ENCODE assay signal across 10 cellular contexts in the genomic region with DNA sequence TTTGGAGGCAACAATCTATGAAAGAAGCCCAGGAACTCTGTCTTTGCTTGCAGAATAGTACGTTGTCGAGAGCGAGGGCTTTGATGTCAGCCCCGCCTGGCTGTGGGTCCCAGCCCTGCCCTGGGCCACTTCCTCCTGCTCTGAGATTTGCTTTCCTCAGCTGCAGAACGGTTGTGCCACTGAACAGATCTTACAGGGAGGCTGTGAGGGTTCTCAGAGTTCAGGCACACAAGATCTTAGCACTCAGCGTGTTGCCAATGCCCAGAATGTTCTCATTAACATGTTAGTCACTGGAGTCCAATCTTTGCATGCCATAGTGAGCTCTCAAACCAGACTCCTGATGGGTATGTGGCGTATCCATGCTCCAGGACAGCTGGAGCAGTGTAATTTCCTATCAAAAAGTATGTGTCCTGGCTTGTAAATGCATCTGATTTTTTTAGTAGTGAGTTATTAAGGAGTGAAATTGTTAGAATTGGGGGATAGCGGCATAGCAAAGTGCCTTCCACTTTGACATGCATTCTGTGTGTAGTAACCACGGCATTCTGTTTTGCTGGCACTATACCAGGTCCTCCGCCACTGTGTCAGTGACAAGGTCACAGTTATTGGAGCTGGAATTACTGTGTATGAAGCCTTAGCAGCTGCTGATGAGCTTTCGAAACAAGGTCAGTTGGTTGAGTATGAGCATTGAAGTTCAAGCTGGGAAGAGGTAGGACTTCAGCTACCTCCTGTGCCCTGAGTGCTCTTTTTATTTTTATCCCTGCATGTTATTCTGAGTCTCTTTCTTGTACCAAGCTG. TPM values are rescaled to one million over a fixed set of nuclear protein-coding genes. Genes with fewer than 3 reads are reported as not detected.
A peak's percentile ranks its signal among the peaks of the same experiment; 100 is the strongest.
DNase-seq lines count a peak whose midpoint lies in the region; ATAC-seq and TF ChIP-seq lines count a peak whose summit lies in the region.
"Had no signal": no experiment of that assay in that cellular context is flagged by ENCODE, and none has a peak within 500 bp of the region (broad histone marks: within the 10 kb centered on the region; RNA-seq: fewer than 3 reads in every experiment).

No MANE protein-coding gene starts in this region.

- peak overlapping the region; percentile 54 for H3K4me2 ChIP-seq in BLaER1

- no peak for DNase-seq in lower lobe of right lung
- DNase-seq in stimulated activated CD4-positive, alpha-beta T cell treated with anti-CD3 and anti-CD28 coated beads, Interleukin-2, amount 100 ng/mL, for 48 hours = no peak
- DNase-seq in GF-D8 (lab: John Stamatoyannopoulos, UW) = no peak
- DNase-seq in H7 = no peak
- no peak for DNase-seq in NCI-H82 treated with DMSO at 0.1 percent for 48 hours (lab: John Stamatoyannopoulos, UW; ENCODE audit: unreplicated experiment)
- DNase-seq: DMS153, dorsolateral prefrontal cortex had no signal

- H3K4me1 Mint-ChIP-seq in activated naive CD8-positive, alpha-beta T cell (ENCODE audit: low read depth) = peaks cover 45% of the 10 kb centered on the region

- H3K36me3 ChIP-seq in BLaER1 = no peaks in the 10 kb centered on the region
- no peaks in the 10 kb centered on the region for H3K36me3 ChIP-seq in KOPT-K1 (ENCODE audit: insufficient read depth, low read length)
- no peaks in the 10 kb centered on the region for H3K36me3 ChIP-seq in lower lobe of right lung
- no peaks in the 10 kb centered on the region for H3K36me3 ChIP-seq in H7 (replicated peaks; ENCODE audit: control insufficient read depth, insufficient read depth, low read length)

- peak; percentile 50 to 54 for ATAC-seq in lower lobe of right lung

- H3K36me3 Mint-ChIP-seq in activated naive CD8-positive, alpha-beta T cell = no peaks in the 10 kb centered on the region

- peak overlapping the region; percentile 75 for H3K27ac Mint-ChIP-seq in activated naive CD8-positive, alpha-beta T cell

- H3K27me3 ChIP-seq in BLaER1 (peaks cover 98% of the 10 kb centered on the region), lower lobe of right lung (ENCODE audit: low read depth) (no peaks in the 10 kb centered on the region), H7 (ENCODE audit: control insufficient read depth, insufficient read depth, low read length) (no peaks in the 10 kb centered on the region)

- H3K4me1 ChIP-seq in BLaER1 (peaks cover 46% of the 10 kb centered on the region), lower lobe of right lung (peaks cover 15% of the 10 kb centered on the region)

- H3K27ac ChIP-seq in BLaER1 (no peak overlapping the region), KOPT-K1 (ENCODE audit: low read depth, low read length, poor library complexity, severe bottlenecking) (peak overlapping the region; percentile 54), lower lobe of right lung (no peak overlapping the region)
- H3K27ac ChIP-seq: dorsolateral prefrontal cortex had no signal

- no peak for TF ChIP-seq CTCF in lower lobe of right lung (IDR thresholded peaks at IDR 0.05)

- H3K9ac ChIP-seq in BLaER1 = no peak overlapping the region

- no peaks in the 10 kb centered on the region for H3K9me3 ChIP-seq in BLaER1
- H3K9me3 ChIP-seq in KOPT-K1 (ENCODE audit: insufficient read depth, low read length, poor library complexity, severe bottlenecking) = no peaks in the 10 kb centered on the region
- H3K9me3 ChIP-seq in lower lobe of right lung = no peaks in the 10 kb centered on the region

- no peaks in the 10 kb centered on the region for H3K27me3 Mint-ChIP-seq in activated naive CD8-positive, alpha-beta T cell

- H3K4me3 ChIP-seq in BLaER1 (no peak overlapping the region), lower lobe of right lung (no peak overlapping the region), H7 (ENCODE audit: insufficient read depth, low read depth, low read length) (no peak overlapping the region)
- H3K4me3 ChIP-seq: dorsolateral prefrontal cortex had no signal

- H3K9me3 Mint-ChIP-seq in activated naive CD8-positive, alpha-beta T cell (ENCODE audit: low read depth) = no peaks in the 10 kb centered on the region

- peaks cover 18% of the 10 kb centered on the region; the same call in 1 of the 2 replicates for H4K20me1 ChIP-seq in BLaER1

- H3K4me3 Mint-ChIP-seq in activated naive CD8-positive, alpha-beta T cell = peak overlapping the region; percentile 76

- intact Hi-C loops in lower lobe of right lung (cut with DNase I) = no loop called here

RNA-seq across cellular contexts. Expression of a gene that starts 31.6 kb away (rescaled TPM):
- total RNA-seq in lower lobe of right lung = not detected
- 1.6 TPM in 1 of 2 replicates, not detected in the other for total RNA-seq in H7 (2014; rRNA removed; shearing (Covaris generic))

RNA-seq across cellular contexts. Expression of a gene that starts 32.3 kb away (rescaled TPM):
- total RNA-seq in lower lobe of right lung = not detected
- not detected in 2 replicates for total RNA-seq in H7 (2014; rRNA removed; shearing (Covaris generic))
- total RNA-seq: dorsolateral prefrontal cortex had no signal

RNA-seq across cellular contexts. Expression of a gene that starts 47.2 kb away (rescaled TPM):
- 1,080 TPM for total RNA-seq in lower lobe of right lung
- total RNA-seq in H7 (2014; rRNA removed; shearing (Covaris generic)) = 799 and 827 TPM in 2 replicates

RNA-seq across cellular contexts. Expression of a gene that starts 51.9 kb away (rescaled TPM):
- 50.9 TPM for total RNA-seq in lower lobe of right lung
- 56.2 and 57.1 TPM in 2 replicates for total RNA-seq in H7 (2014; rRNA removed; shearing (Covaris generic))
